Comparison of ENCODE assay signal across 8 cellular contexts in the genomic region with DNA sequence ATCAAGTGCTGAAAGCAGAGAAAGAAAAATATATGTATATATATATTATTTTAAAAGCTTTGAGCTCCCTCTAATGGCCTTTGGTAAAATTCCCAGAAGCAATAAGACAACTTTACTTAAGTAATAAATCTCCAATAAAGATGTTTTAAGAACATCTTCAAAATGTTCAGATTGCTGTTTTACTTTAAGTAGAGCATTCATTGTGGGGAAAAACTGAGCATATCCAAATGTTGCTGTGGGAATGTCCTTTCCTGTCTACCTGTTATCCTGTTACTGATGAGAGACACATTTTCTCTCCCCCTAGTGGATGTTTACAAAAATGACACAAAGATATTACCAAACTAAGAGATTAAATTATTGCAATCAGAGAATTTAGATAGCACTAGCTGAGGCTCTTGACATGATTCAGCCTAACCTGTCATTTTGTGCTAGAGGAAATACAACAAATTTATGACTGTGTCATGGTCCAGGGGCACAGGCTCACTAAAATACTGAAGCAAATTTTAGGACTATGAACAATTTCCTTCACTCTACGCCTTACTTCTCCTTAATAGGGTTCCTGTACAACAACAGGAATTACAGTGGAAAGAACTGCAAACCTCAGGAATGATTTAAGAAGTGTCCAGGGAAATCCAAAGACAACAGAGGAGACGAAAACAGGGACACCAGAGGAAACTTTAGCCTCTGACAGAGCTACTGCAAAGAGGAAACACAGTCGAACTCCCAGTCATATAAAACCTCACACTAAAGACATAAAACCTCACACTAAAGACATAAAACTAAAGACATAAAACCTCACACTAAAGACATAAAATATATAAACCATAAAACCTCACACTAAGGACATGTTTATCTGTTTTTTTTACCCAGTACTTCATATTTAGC. TPM values are rescaled to one million over a fixed set of nuclear protein-coding genes. Genes with fewer than 3 reads are reported as not detected.
DNase-seq lines count a peak whose midpoint lies in the region; ATAC-seq, FAIRE-seq and TF ChIP-seq lines count a peak whose summit lies in the region.

No MANE protein-coding gene starts in this region.

- H3K36me3 ChIP-seq in upper lobe of left lung, result no peaks in the 10 kb centered on the region

- peak; percentile 95 for FAIRE-seq in islet of Langerhans (lab: Jason Lieb, UNC)

- H3K9me3 ChIP-seq in upper lobe of left lung, result no peaks in the 10 kb centered on the region

- WGBS in upper lobe of left lung, 2 donors, result 64 to 68% methylated on average over 3 of the region's 3 CpGs

- no peaks in the 10 kb centered on the region for H3K27me3 ChIP-seq in upper lobe of left lung

- no peak for TF ChIP-seq EP300 in upper lobe of left lung (IDR thresholded peaks at IDR 0.05)

- DNase-seq in D341Med (ENCODE audit: low spot score) (peak; percentile 42), NCI-H2196 treated with DMSO at 0.1 percent for 48 hours (lab: John Stamatoyannopoulos, UW; ENCODE audit: unreplicated experiment) (peak; percentile 30), amniotic stem cell (lab: John Stamatoyannopoulos, UW) (peak; percentile 27), upper lobe of left lung (no peak), islet precursor cell (no peak)

- no peaks in the 10 kb centered on the region for H3K4me1 ChIP-seq in upper lobe of left lung

- no peak for TF ChIP-seq POLR2A in upper lobe of left lung (IDR thresholded peaks at IDR 0.05)

- no peak overlapping the region for H3K27ac ChIP-seq in upper lobe of left lung

- TF ChIP-seq CTCF in upper lobe of left lung (IDR thresholded peaks at IDR 0.05), result peak; percentile 28 to 67 (median 52)

- ATAC-seq in GM18870 (IDR thresholded peaks at IDR 0.05; ENCODE audit: unreplicated experiment) (peak; percentile 85), HG03103 (IDR thresholded peaks at IDR 0.05; ENCODE audit: low read depth, unreplicated experiment) (peak; percentile 80), upper lobe of left lung (ENCODE audit: low FRiP score in 2 of 2) (peak in 1 of 2 donors; percentile 38)

- no peak overlapping the region for H3K4me3 ChIP-seq in upper lobe of left lung

RNA-seq across cellular contexts. Expression of a gene that starts 24.3 kb away (rescaled TPM):
- 10 to 100 TPM; 30.1 to 61.8 (median 45.5) TPM for total RNA-seq in upper lobe of left lung

Comparison
In these comparisons a context has a peak if more than half of its experiments do, and no peak if none do; other contexts are left out.
1. DNase-seq: peak in D341Med (single experiment), NCI-H2196 treated with DMSO at 0.1 percent for 48 hours (single experiment) and amniotic stem cell (single experiment); none in upper lobe of left lung (0 of 2) and islet precursor cell (single experiment).